24 cellular contexts compared by ENCODE assay signal in the genomic region with DNA sequence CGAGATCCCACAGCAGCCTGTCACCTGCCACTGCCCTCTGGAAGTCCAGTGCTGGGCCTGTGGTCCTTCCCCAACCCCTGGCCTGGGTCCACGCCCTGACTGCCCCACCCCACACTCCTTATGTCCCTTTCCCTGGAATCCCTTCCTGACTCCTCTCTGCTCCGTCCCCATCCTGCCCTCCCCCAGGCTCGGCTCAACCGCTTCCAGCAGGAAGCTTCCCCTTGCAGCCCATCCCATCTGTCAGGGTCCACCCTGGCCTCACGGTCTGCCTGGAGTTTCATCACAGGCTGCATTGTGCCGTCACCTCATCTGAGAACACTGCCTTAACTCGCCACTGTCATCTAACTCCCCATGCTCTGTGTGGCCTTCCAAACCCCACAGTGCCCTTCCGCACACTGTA.
A peak's percentile ranks its signal among the peaks of the same experiment; 100 is the strongest.
DNase-seq lines count a peak whose midpoint lies in the region; ATAC-seq, FAIRE-seq and TF ChIP-seq lines count a peak whose summit lies in the region.
"Had no signal": no experiment of that assay in that cellular context is flagged by ENCODE, and none has a peak within 500 bp of the region (broad histone marks: within the 10 kb centered on the region; RNA-seq: fewer than 3 reads in every experiment).

No MANE protein-coding gene starts in this region.

- H2BK120ac ChIP-seq in H1 (replicated peaks; ENCODE audit: low read depth, low read length): no peak overlapping the region

- no peak overlapping the region for H2BK15ac ChIP-seq in H1 (ENCODE audit: low read length)

- H3K18ac ChIP-seq in H1 (ENCODE audit: extremely low read depth, low read length): no peak overlapping the region

- no peak overlapping the region for H2BK5ac ChIP-seq in H1 (ENCODE audit: low read depth, low read length)

- no peak overlapping the region for H3K4ac ChIP-seq in H1 (replicated peaks; ENCODE audit: insufficient read length, low read depth, low read length)

- no peaks in the 10 kb centered on the region for H3K36me3 ChIP-seq in H1 (ENCODE audit: control insufficient read depth in 2 of 4, insufficient read depth in 4 of 4, low read length in 3 of 4)
- no peaks in the 10 kb centered on the region for H3K36me3 ChIP-seq in uterus
- H3K36me3 ChIP-seq: HAP-1, SJSA1 had no signal

- TF ChIP-seq RAD21 in H1 (IDR thresholded peaks at IDR 0.05 in 1 of 2, conservative IDR thresholded peaks at IDR 0.05 in 1 of 2; ENCODE audit: low read depth in 2 of 2, low read length in 2 of 2): no peak

- H3K27ac ChIP-seq in H1 (ENCODE audit: low read depth, low read length): no peak overlapping the region
- peak overlapping the region; percentile 75 to 86 for H3K27ac ChIP-seq in uterus
- H3K27ac ChIP-seq: GM23248, KMS-11, SJSA1 had no signal

- no peaks in the 10 kb centered on the region for H3K79me2 ChIP-seq in H1 (ENCODE audit: control insufficient read depth in 1 of 2, insufficient read depth in 2 of 2, low read length in 2 of 2)

- no peak overlapping the region; a peak in 1 of 4 replicates for H3K4me2 ChIP-seq in H1 (ENCODE audit: insufficient read depth in 1 of 2, low read depth in 2 of 2, low read length in 2 of 2)
- H3K4me2 ChIP-seq: KMS-11 had no signal

- no peak for TF ChIP-seq POLR2A in H1 (IDR thresholded peaks at IDR 0.05; ENCODE audit: control extremely low read depth in 1 of 2, low read depth in 2 of 2, low read length in 2 of 2)
- no peak for TF ChIP-seq POLR2A in uterus (IDR thresholded peaks at IDR 0.05)

- no peak overlapping the region for H2AK5ac ChIP-seq in H1 (ENCODE audit: low read depth, low read length)

- no peak overlapping the region for H3K56ac ChIP-seq in H1 (replicated peaks; ENCODE audit: insufficient read length, low read depth, low read length)

- H3K79me1 ChIP-seq in H1 (ENCODE audit: low read depth, low read length): no peaks in the 10 kb centered on the region

- H2BK20ac ChIP-seq in H1 (ENCODE audit: low read length): no peak overlapping the region

- H3K4me3 ChIP-seq in H1 (ENCODE audit: extremely low read depth in 1 of 4, insufficient read depth in 2 of 4, low read depth in 3 of 4, low read length in 4 of 4): no peak overlapping the region
- H3K4me3 ChIP-seq in uterus: no peak overlapping the region
- H3K4me3 ChIP-seq: GM23248, HAP-1, SJSA1 had no signal

- FAIRE-seq in H1 (lab: Jason Lieb, UNC): no peak
- FAIRE-seq: HTR-8/SVneo had no signal

- H3K23ac ChIP-seq in H1 (ENCODE audit: insufficient read length): no peak overlapping the region

- no peaks in the 10 kb centered on the region for H3K9me3 Mint-ChIP-seq in nephron
- H3K9me3 Mint-ChIP-seq: CD8-positive, alpha-beta memory T cell had no signal

- no peak overlapping the region for H2BK12ac ChIP-seq in H1 (ENCODE audit: low read depth, low read length)

- H3K9ac ChIP-seq in H1 (replicated peaks in 1 of 4; ENCODE audit: extremely low read depth in 1 of 4, low read depth in 3 of 4, low read length in 3 of 4): no peak overlapping the region
- H3K9ac ChIP-seq: GM23248, KMS-11 had no signal

- H4K91ac ChIP-seq in H1 (replicated peaks; ENCODE audit: insufficient read length, low read length): peak overlapping the region; percentile 31

- no peak overlapping the region for H3K14ac ChIP-seq in H1 (ENCODE audit: insufficient read length)

- no peak overlapping the region for H2AFZ ChIP-seq in H1 (ENCODE audit: low read length)
- H2AFZ ChIP-seq: GM23248 had no signal

- TF ChIP-seq EP300 in H1 (IDR thresholded peaks at IDR 0.05; ENCODE audit: borderline replicate concordance in 1 of 2, low read depth in 2 of 2, low read length in 2 of 2): no peak

- H3K36me3 Mint-ChIP-seq in nephron (ENCODE audit: low read depth): peaks cover 18% of the 10 kb centered on the region
- H3K36me3 Mint-ChIP-seq: CD8-positive, alpha-beta memory T cell had no signal

- no peak overlapping the region for H3K4me3 Mint-ChIP-seq in nephron
- H3K4me3 Mint-ChIP-seq: CD8-positive, alpha-beta memory T cell had no signal

- no peak overlapping the region for H4K8ac ChIP-seq in H1 (ENCODE audit: extremely low read depth, insufficient read depth, low read length)

- TF ChIP-seq CTCF in H1 (IDR thresholded peaks at IDR 0.05; ENCODE audit: control extremely low read depth in 1 of 3, insufficient read depth in 1 of 3, low read depth in 1 of 3, low read length in 3 of 3) (no peak), nephron (IDR thresholded peaks at IDR 0.05; ENCODE audit: unreplicated experiment in 3 of 3) (no peak), uterus (IDR thresholded peaks at IDR 0.05) (no peak)

- H4K5ac ChIP-seq in H1 (ENCODE audit: insufficient read length, low read depth, low read length): no peak overlapping the region

- WGBS in H1 (ENCODE audit: extremely low coverage in 1 of 2, insufficient coverage in 1 of 2, insufficient read length in 1 of 2, insufficient replicate concordance in 2 of 2, low coverage in 1 of 2, low lambda C conversion rate in 2 of 2, missing lambda C conversion rate in 1 of 2), 2 experiments: 93% methylated on average over 9 of the region's 9 CpGs; no CpG with 5 or more reads in 1 of the 2 experiments

- peaks cover 7% of the 10 kb centered on the region for H3K27me3 Mint-ChIP-seq in nephron (ENCODE audit: low read depth)

- intact Hi-C loops in uterus (cut with DNase I; ENCODE audit: low total_unique reads): loop anchor here (5.0 kb wide), 1 partner anchor 188 kb away; a partner anchor contains a TSS

- ATAC-seq in HG02973 (IDR thresholded peaks at IDR 0.05; ENCODE audit: unreplicated experiment) (no peak), HG02870 (IDR thresholded peaks at IDR 0.05; ENCODE audit: unreplicated experiment) (no peak)
- ATAC-seq: Right ventricle myocardium inferior had no signal

- peaks cover 0 to 2% (median 0%) of the 10 kb centered on the region in 4 experiments; a peak in 3 of 7 replicates for H3K4me1 ChIP-seq in H1 (replicated peaks in 1 of 4; ENCODE audit: control insufficient read depth in 3 of 4, insufficient read depth in 4 of 4, low read length in 3 of 4)
- H3K4me1 ChIP-seq in uterus: peaks cover 4 to 10% of the 10 kb centered on the region in 2 donors

- no peaks in the 10 kb centered on the region for H4K20me1 ChIP-seq in H1 (replicated peaks in 1 of 2; ENCODE audit: control insufficient read depth in 1 of 2, insufficient read depth in 2 of 2, low read length in 2 of 2)

- peaks cover 17% of the 10 kb centered on the region for H3K4me1 Mint-ChIP-seq in nephron

- H3K23me2 ChIP-seq in H1 (ENCODE audit: low read depth, low read length): no peaks in the 10 kb centered on the region

- DNase-seq in H1 (ENCODE audit: low read depth in 1 of 2, low spot score in 2 of 2) (no peak), uterus (no peak), AML-193 (lab: John Stamatoyannopoulos, UW) (no peak)
- DNase-seq: C1 segment of cervical spinal cord; Calu3; CD8-positive, alpha-beta memory T cell; DMS53; GDM1; GM23248; IMR-90; NCI-H1105; NCI-H146; NCI-H2029; NCI-H2227 treated with DMSO at 0.1 percent for 48 hours; NCI-H510A treated with DMSO at 0.1 percent for 48 hours had no signal

- H3K27ac Mint-ChIP-seq in nephron: peak overlapping the region in 2 of 3 experiments; percentile 1 to 18
- H3K27ac Mint-ChIP-seq: CD8-positive, alpha-beta memory T cell had no signal

- POLR2A ChIA-PET in H1 (lab: Charles Lee; ENCODE audit: partially characterized antibody): interaction anchor here (2.0 kb wide), 1 partner anchor 19 kb away, joined by 5 read pairs; no protein-coding TSS in a partner anchor

- CTCF ChIA-PET in H1 (lab: Charles Lee; ENCODE audit: partially characterized antibody): interaction anchor here (1.0 to 9.8 kb wide), 9 partner anchors 15 to 196 kb away, joined by 3 to 89 read pairs (median 4); a partner anchor contains a TSS

- H3K9me3 ChIP-seq in H1 (ENCODE audit: insufficient read depth in 2 of 2, low read depth in 1 of 2, low read length in 1 of 2) (no peaks in the 10 kb centered on the region), uterus (no peaks in the 10 kb centered on the region)
- H3K9me3 ChIP-seq: HAP-1, SJSA1 had no signal

- H3K27me3 ChIP-seq in H1 (replicated peaks in 1 of 4; ENCODE audit: control insufficient read depth in 3 of 4, extremely low read depth in 1 of 4, insufficient read depth in 3 of 4, low read length in 3 of 4) (no peaks in the 10 kb centered on the region), uterus (no peaks in the 10 kb centered on the region)
- H3K27me3 ChIP-seq: SJSA1 had no signal

TF ChIP-seq in PFSK-1, 5 proteins besides CTCF, POLR2A, EP300 and RAD21:
- TF ChIP-seq TAF1 (IDR thresholded peaks at IDR 0.05; ENCODE audit: borderline replicate concordance, insufficient read depth, low read length): no peak
- TF ChIP-seq FOXP2 (optimal IDR thresholded peaks at IDR 0.05; ENCODE audit: borderline replicate concordance, extremely low read depth, extremely low read length, insufficient read depth): peak; percentile 89

TF ChIP-seq in H1, 55 proteins besides CTCF, POLR2A, EP300 and RAD21 (continues in another document):
- TF ChIP-seq JUN (IDR thresholded peaks at IDR 0.05; ENCODE audit: low read depth, low read length) (no peak), NRF1 (IDR thresholded peaks at IDR 0.05; ENCODE audit: low read depth, low read length) (no peak), BACH1 (IDR thresholded peaks at IDR 0.05; ENCODE audit: low read length) (no peak), PHF8 (conservative IDR thresholded peaks at IDR 0.05; ENCODE audit: low read depth, low read length) (no peak), HDAC2 (IDR thresholded peaks at IDR 0.05; ENCODE audit: borderline replicate concordance in 1 of 2, low read depth in 2 of 2, low read length in 2 of 2) (no peak), KDM5A (IDR thresholded peaks at IDR 0.05; ENCODE audit: low read length) (no peak), CHD1 (IDR thresholded peaks at IDR 0.05; ENCODE audit: low read depth, low read length) (no peak), ASH2L (IDR thresholded peaks at IDR 0.05; ENCODE audit: low read length) (no peak), CBX8 (IDR thresholded peaks at IDR 0.05; ENCODE audit: borderline replicate concordance, low read depth, low read length) (no peak), FOSL1 (IDR thresholded peaks at IDR 0.05; ENCODE audit: insufficient read depth, low read depth, low read length) (no peak), SIN3A (conservative IDR thresholded peaks at IDR 0.05 in 1 of 2, IDR thresholded peaks at IDR 0.05 in 1 of 2; ENCODE audit: low read depth in 1 of 2, low read length in 2 of 2) (no peak), YY1 (IDR thresholded peaks at IDR 0.05; ENCODE audit: low read depth, low read length) (no peak), RBBP5 (IDR thresholded peaks at IDR 0.05; ENCODE audit: borderline replicate concordance, low read depth, low read length) (no peak), RFX5 (IDR thresholded peaks at IDR 0.05; ENCODE audit: borderline replicate concordance, low read depth, low read length) (no peak), BRCA1 (IDR thresholded peaks at IDR 0.05; ENCODE audit: low read depth, low read length) (no peak), KDM4A (IDR thresholded peaks at IDR 0.05; ENCODE audit: low read depth, low read length, severe bottlenecking) (no peak), RXRA (IDR thresholded peaks at IDR 0.05; ENCODE audit: insufficient read depth, low read depth, low read length) (no peak), TCF12 (IDR thresholded peaks at IDR 0.05; ENCODE audit: low read depth, low read length) (no peak), SP2 (IDR thresholded peaks at IDR 0.05; ENCODE audit: low read length) (no peak)
